Comparison of ENCODE assay signal across 8 cellular contexts in the genomic region with DNA sequence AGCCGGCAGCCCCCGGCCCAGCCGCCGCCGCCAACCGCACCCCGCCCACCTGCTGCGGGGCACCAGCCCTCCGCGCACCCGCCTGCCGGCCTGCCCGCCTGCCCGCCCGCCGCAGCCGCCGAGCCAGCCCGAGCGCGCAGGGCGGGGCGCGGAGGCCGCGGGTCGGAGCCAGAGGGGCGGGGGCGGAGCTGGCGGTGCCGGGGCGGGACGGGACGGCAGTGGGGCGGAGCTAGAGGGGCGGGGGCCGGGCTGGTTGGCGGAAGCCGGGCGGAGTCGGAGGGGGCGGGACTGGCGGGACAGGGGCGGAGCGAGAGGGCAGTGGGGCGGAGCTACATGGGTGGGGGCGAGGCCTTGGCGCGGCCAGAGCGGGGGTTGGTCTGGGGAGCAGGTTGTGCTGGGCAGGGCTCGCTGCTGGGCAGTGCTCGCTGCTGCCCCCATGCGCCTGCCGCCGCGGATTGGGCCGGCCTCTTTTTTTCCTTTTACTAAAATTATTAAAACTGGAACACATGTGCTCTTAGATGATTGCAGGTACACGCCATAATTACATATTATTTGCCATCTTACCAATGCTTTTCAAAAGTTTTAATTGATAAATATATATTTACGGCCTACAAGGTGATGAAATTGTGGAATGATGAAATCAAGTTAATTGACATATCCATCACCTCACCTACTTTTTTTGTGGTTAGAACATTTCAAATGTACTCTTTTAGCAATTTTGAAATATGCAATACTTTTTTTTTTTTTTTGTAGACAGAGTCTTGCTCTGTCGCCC. TPM values are rescaled to one million over a fixed set of nuclear protein-coding genes. Genes with fewer than 3 reads are reported as not detected.
DNase-seq lines count a peak whose midpoint lies in the region; ATAC-seq, FAIRE-seq and TF ChIP-seq lines count a peak whose summit lies in the region.

A gene (minus strand): TSS at position 140 of the 775 bp plus-strand sequence. CDS start 177 bp downstream, outside the sequence.

- TF ChIP-seq RAD21 in A549 (conservative IDR thresholded peaks at IDR 0.05 in 1 of 2, IDR thresholded peaks at IDR 0.05 in 1 of 2), result peak; percentile 39 to 48; a peak in 3 of 5 replicates

- TF ChIP-seq EP300 in A549 (IDR thresholded peaks at IDR 0.05), result no peak

- TF ChIP-seq CTCF in A549 (IDR thresholded peaks at IDR 0.05) (peak; percentile 82), VCaP (conservative IDR thresholded peaks at IDR 0.05) (peak; percentile 98)

- H3K4me3 ChIP-seq in A549 (peak within 1 kb of the TSS; percentile 83), small intestine (ENCODE audit: low read depth in 1 of 2, low read length in 2 of 2) (peak within 1 kb of the TSS; percentile 65 to 69)

- H3K4me1 ChIP-seq in A549 (peaks cover 18% of the 10 kb centered on the region), small intestine (ENCODE audit: control insufficient read depth in 2 of 2, insufficient read depth in 1 of 2, low read depth in 1 of 2, low read length in 1 of 2) (peaks cover 0 to 10% of the 10 kb centered on the region in 2 donors)

- 2% methylated on average over 13 of the region's 60 CpGs for WGBS in A549 (ENCODE audit: missing lambda C conversion rate)
- 2 to 5% (median 3%) methylated on average over 20 to 60 of the region's 60 CpGs for WGBS in small intestine, 3 donors

- H3K4me2 ChIP-seq in A549, result peak within 1 kb of the TSS; percentile 84

- ATAC-seq in A549, result peak; percentile 78 to 91
- ATAC-seq in GM18520 (IDR thresholded peaks at IDR 0.05; ENCODE audit: unreplicated experiment), result peak; percentile 66
- ATAC-seq in HG03095 (IDR thresholded peaks at IDR 0.05; ENCODE audit: unreplicated experiment), result peak; percentile 66

- no peaks in the 10 kb centered on the region for H3K27me3 ChIP-seq in small intestine (ENCODE audit: control insufficient read depth in 2 of 2, insufficient read depth in 2 of 2, low read length in 2 of 2)

- in situ Hi-C loops in T47D (cut with HindIII; ENCODE audit: low pct_unique_long_range_greater_than_20kb, low sequenced_read_pairs), result no loop called here

- H3K27ac ChIP-seq in A549, result peak within 1 kb of the TSS; percentile 82 to 93
- H3K27ac ChIP-seq in VCaP, result peak within 1 kb of the TSS; percentile 97
- H3K27ac ChIP-seq in small intestine (ENCODE audit: low read depth in 1 of 2, low read length in 1 of 2), result peak within 1 kb of the TSS; percentile 12 to 24

- POLR2A ChIA-PET in A549 (lab: Yijun Ruan, JAX), result interaction anchor here (0.5 to 1.0 kb wide), 6 partner anchors 8 to 53 kb away, joined by 3 to 6 read pairs (median 3); a partner anchor contains a TSS

- H3K36me3 ChIP-seq in small intestine (ENCODE audit: control insufficient read depth in 2 of 2, insufficient read depth in 2 of 2, low read length in 2 of 2), result no peaks in the 10 kb centered on the region

- CTCF ChIA-PET in A549 (lab: Yijun Ruan, JAX), result interaction anchor here (0.6 to 2.2 kb wide), 19 partner anchors 9 to 589 kb away, joined by 3 to 18 read pairs (median 4); no protein-coding TSS in a partner anchor

- H3K9me3 ChIP-seq in A549, result no peaks in the 10 kb centered on the region
- H3K9me3 ChIP-seq in small intestine (ENCODE audit: control insufficient read depth, low read depth), result no peaks in the 10 kb centered on the region

- TF ChIP-seq POLR2A in A549 (IDR thresholded peaks at IDR 0.05; ENCODE audit: low read length), result peak; percentile 62

- FAIRE-seq in A549 (lab: Jason Lieb, UNC) (no peak), small intestine (lab: Jason Lieb, UNC) (no peak)

- DNase-seq in A549 (ENCODE audit: low read depth in 1 of 2, low spot score in 1 of 2) (peak; percentile 83 to 97), NCI-H2171 (lab: John Stamatoyannopoulos, UW) (peak; percentile 94), T47D (ENCODE audit: low read depth in 1 of 2, low spot score in 1 of 2) (peak; percentile 93 to 95), iPS-NIHi11 (ENCODE audit: low spot score) (peak; percentile 96), small intestine (peak; percentile 90)

TF ChIP-seq in A549, 52 proteins besides CTCF, POLR2A, EP300 and RAD21:
- TF ChIP-seq MAZ (IDR thresholded peaks at IDR 0.05; ENCODE audit: borderline replicate concordance, low read depth, low read length) (no peak), TP53 (CRISPR knock-in tag; IDR thresholded peaks at IDR 0.05) (no peak), EHF (CRISPR knock-in tag; IDR thresholded peaks at IDR 0.05) (no peak), PHF8 (IDR thresholded peaks at IDR 0.05; ENCODE audit: borderline replicate concordance, low read depth) (no peak), SMC3 (IDR thresholded peaks at IDR 0.05) (peak; percentile 55; the same call in 2 of the 3 replicates), CBX8 (IDR thresholded peaks at IDR 0.05) (no peak), EHMT2 (IDR thresholded peaks at IDR 0.05; ENCODE audit: low read depth) (no peak), FOXS1 (CRISPR knock-in tag; IDR thresholded peaks at IDR 0.05) (no peak), POLR2AphosphoS2 (conservative IDR thresholded peaks at IDR 0.05; ENCODE audit: low read length) (no peak), HDAC2 (IDR thresholded peaks at IDR 0.05) (no peak), CHD2 (IDR thresholded peaks at IDR 0.05; ENCODE audit: low read length, partially characterized antibody) (no peak), NPAS2 (CRISPR knock-in tag; IDR thresholded peaks at IDR 0.05; ENCODE audit: borderline replicate concordance) (no peak), SREBF2 (IDR thresholded peaks at IDR 0.05) (no peak), ZNF302 (CRISPR knock-in tag; IDR thresholded peaks at IDR 0.05) (no peak), MYC (IDR thresholded peaks at IDR 0.05; ENCODE audit: borderline replicate concordance, low read length) (no peak), JUN (IDR thresholded peaks at IDR 0.05) (peak; percentile 27 to 73; a peak in 1 of 5 replicates), GATA3 (IDR thresholded peaks at IDR 0.05; ENCODE audit: borderline replicate concordance) (no peak), ZSCAN20 (CRISPR knock-in tag; IDR thresholded peaks at IDR 0.05) (no peak), HOXB13 (CRISPR knock-in tag; IDR thresholded peaks at IDR 0.05; ENCODE audit: low read depth) (no peak), RCOR1 (IDR thresholded peaks at IDR 0.05; ENCODE audit: low read depth, low read length) (no peak)
- TF ChIP-seq, protein P1, sequence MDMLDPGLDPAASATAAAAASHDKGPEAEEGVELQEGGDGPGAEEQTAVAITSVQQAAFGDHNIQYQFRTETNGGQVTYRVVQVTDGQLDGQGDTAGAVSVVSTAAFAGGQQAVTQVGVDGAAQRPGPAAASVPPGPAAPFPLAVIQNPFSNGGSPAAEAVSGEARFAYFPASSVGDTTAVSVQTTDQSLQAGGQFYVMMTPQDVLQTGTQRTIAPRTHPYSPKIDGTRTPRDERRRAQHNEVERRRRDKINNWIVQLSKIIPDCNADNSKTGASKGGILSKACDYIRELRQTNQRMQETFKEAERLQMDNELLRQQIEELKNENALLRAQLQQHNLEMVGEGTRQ (IDR thresholded peaks at IDR 0.05), result no peak
- TF ChIP-seq, protein P2, sequence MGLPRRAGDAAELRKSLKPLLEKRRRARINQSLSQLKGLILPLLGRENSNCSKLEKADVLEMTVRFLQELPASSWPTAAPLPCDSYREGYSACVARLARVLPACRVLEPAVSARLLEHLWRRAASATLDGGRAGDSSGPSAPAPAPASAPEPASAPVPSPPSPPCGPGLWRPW (IDR thresholded peaks at IDR 0.05), result no peak
- TF ChIP-seq, protein P3, sequence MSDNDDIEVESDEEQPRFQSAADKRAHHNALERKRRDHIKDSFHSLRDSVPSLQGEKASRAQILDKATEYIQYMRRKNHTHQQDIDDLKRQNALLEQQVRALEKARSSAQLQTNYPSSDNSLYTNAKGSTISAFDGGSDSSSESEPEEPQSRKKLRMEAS (IDR thresholded peaks at IDR 0.05), result peak; percentile 40; the same call in 1 of the 2 replicates

RNA-seq across cellular contexts. Expression of the gene that starts here (rescaled TPM):
- 28.3 and 30.0 TPM in 2 replicates for polyA plus RNA-seq in A549 (2011; rRNA removed)
- polyA plus RNA-seq in A549 (2012; cell fraction: cytosol; rRNA removed), result 55.5 and 69.2 TPM in 2 replicates
- polyA plus RNA-seq in A549 (2012; cell fraction: nucleus; rRNA removed), result 276 and 298 TPM in 2 replicates
- polyA plus RNA-seq in A549 (2017; fragmentation: RNase III; extraction: RNeasy Plus Mini Kit Qiagen cat#74134 plus additional on column Dnase treatment), result 40.2 to 42.6 TPM (median 40.6 TPM) in 3 replicates
- polyA minus RNA-seq in A549 (2011; rRNA and poly(A)+ RNA removed), result 29.5 and 40.5 TPM in 2 replicates
- 100 to 1,000 TPM in 1 of 3 donors, 10 to 100 TPM in 2; 88.6 to 112 (median 96.1) TPM for polyA plus RNA-seq in small intestine

Comparison
In these comparisons a context has a peak if more than half of its experiments do, and no peak if none do; other contexts are left out.
1. Peak in every context shown above with its lines: DNase-seq, ATAC-seq, H3K4me3 ChIP-seq and H3K27ac ChIP-seq.
2. H3K27ac ChIP-seq: peak in every context shown above with its lines; median percentile 97 in VCaP; 88 in A549; 18 in small intestine.